Comparison of ENCODE assay signal across 7 cellular contexts in the genomic region with DNA sequence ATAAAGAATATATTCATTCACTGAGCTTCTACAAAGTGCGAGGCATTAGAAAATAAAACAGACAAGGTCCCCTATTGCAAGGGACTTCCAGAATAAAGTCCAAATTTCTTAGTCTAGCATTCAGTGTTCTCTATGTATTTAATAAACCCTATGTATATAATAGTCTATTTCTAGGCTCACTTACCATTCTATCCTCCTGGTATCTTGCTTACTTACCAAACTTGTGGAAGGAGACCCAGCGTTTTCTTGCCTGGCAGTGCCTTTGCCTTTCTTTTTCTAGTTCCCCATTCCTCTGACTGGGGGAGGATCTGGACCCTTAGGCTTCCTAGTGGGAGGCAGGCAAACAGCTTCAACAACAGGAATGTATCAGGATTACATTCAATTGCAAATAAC. TPM values are rescaled to one million over a fixed set of nuclear protein-coding genes. Genes with fewer than 3 reads are reported as not detected.
DNase-seq lines count a peak whose midpoint lies in the region; ATAC-seq and TF ChIP-seq lines count a peak whose summit lies in the region.

No MANE protein-coding gene starts in this region.

- ATAC-seq in gastroesophageal sphincter = no peak
- ATAC-seq in stimulated activated effector memory CD8-positive, alpha-beta T cell treated with anti-CD3 and anti-CD28 coated beads, Interleukin-12 subunit alpha, Interleukin-12 subunit beta, amount 100 ng/mL, for 72 hours = no peak
- no peak for ATAC-seq in activated CD4-positive, CD25-positive, alpha-beta regulatory T cell treated with anti-CD3 and anti-CD28 coated beads, Interleukin-2, amount 50 U/mL, for 24 hours

- 40 to 42% methylated on average over 2 of the region's 2 CpGs for WGBS in gastroesophageal sphincter (ENCODE audit: low coverage in 1 of 2), 2 donors

- H3K9me3 Mint-ChIP-seq in stimulated activated effector memory CD8-positive, alpha-beta T cell treated with anti-CD3 and anti-CD28 coated beads, Interleukin-12 subunit alpha, Interleukin-12 subunit beta, amount 100 ng/mL, for 72 hours = peaks cover 2% of the 10 kb centered on the region

- H3K27ac ChIP-seq in HL-60 (replicated peaks) = peak overlapping the region; percentile 65
- H3K27ac ChIP-seq in WERI-Rb-1 = peak overlapping the region; percentile 7
- H3K27ac ChIP-seq in gastroesophageal sphincter = peak overlapping the region; percentile 93 to 98 (median 96)

- peaks cover 23% of the 10 kb centered on the region for H3K36me3 Mint-ChIP-seq in stimulated activated effector memory CD8-positive, alpha-beta T cell treated with anti-CD3 and anti-CD28 coated beads, Interleukin-12 subunit alpha, Interleukin-12 subunit beta, amount 100 ng/mL, for 72 hours

- no peak for TF ChIP-seq EP300 in gastroesophageal sphincter (IDR thresholded peaks at IDR 0.05)

- H3K27ac Mint-ChIP-seq in stimulated activated effector memory CD8-positive, alpha-beta T cell treated with anti-CD3 and anti-CD28 coated beads, Interleukin-12 subunit alpha, Interleukin-12 subunit beta, amount 100 ng/mL, for 72 hours = peak overlapping the region; percentile 74

- TF ChIP-seq POLR2A in gastroesophageal sphincter (IDR thresholded peaks at IDR 0.05) = no peak

- no peaks in the 10 kb centered on the region for H3K27me3 ChIP-seq in HL-60 (ENCODE audit: insufficient read depth, poor library complexity, severe bottlenecking)
- no peaks in the 10 kb centered on the region for H3K27me3 ChIP-seq in WERI-Rb-1 (ENCODE audit: insufficient read depth, low read depth, severe bottlenecking)
- H3K27me3 ChIP-seq in gastroesophageal sphincter = no peaks in the 10 kb centered on the region

- peak overlapping the region; percentile 85 for H3K4me3 Mint-ChIP-seq in stimulated activated effector memory CD8-positive, alpha-beta T cell treated with anti-CD3 and anti-CD28 coated beads, Interleukin-12 subunit alpha, Interleukin-12 subunit beta, amount 100 ng/mL, for 72 hours

- TF ChIP-seq CTCF in HL-60 (IDR thresholded peaks at IDR 0.05; ENCODE audit: insufficient read depth, low read length) (no peak), WERI-Rb-1 (IDR thresholded peaks at IDR 0.05; ENCODE audit: low read depth, low read length) (no peak), gastroesophageal sphincter (IDR thresholded peaks at IDR 0.05) (no peak)

- H3K4me3 ChIP-seq in HL-60 (replicated peaks; ENCODE audit: insufficient read depth, low read length) (peak overlapping the region; percentile 33), WERI-Rb-1 (ENCODE audit: low read depth, low read length) (peak overlapping the region; percentile 34; the same call in 1 of the 2 replicates), gastroesophageal sphincter (peak overlapping the region; percentile 51 to 95)

- H3K4me1 ChIP-seq in gastroesophageal sphincter = peaks cover 0 to 50% (median 13%) of the 10 kb centered on the region in 3 donors

- H3K36me3 ChIP-seq in WERI-Rb-1 (no peaks in the 10 kb centered on the region; the same call in 1 of the 2 replicates), gastroesophageal sphincter (no peaks in the 10 kb centered on the region)

- DNase-seq in HL-60 (ENCODE audit: low read depth in 1 of 2, low spot score in 1 of 2) = peak in 1 of 2 experiments; percentile 18
- DNase-seq in WERI-Rb-1 = no peak
- no peak for DNase-seq in stimulated activated effector memory CD8-positive, alpha-beta T cell treated with anti-CD3 and anti-CD28 coated beads, Interleukin-12 subunit alpha, Interleukin-12 subunit beta, amount 100 ng/mL, for 72 hours (ENCODE audit: low spot score in 2 of 2)
- no peak for DNase-seq in stimulated activated CD4-positive, alpha-beta T cell treated with anti-CD3 and anti-CD28 coated beads, Interleukin-1b, Interleukin-23, amount 100 ng/mL, for 48 hours
- DNase-seq in GOT3 (lab: John Stamatoyannopoulos, UW) = no peak

- H3K4me1 Mint-ChIP-seq in stimulated activated effector memory CD8-positive, alpha-beta T cell treated with anti-CD3 and anti-CD28 coated beads, Interleukin-12 subunit alpha, Interleukin-12 subunit beta, amount 100 ng/mL, for 72 hours = peaks cover 55% of the 10 kb centered on the region

- H3K9me3 ChIP-seq in WERI-Rb-1 (ENCODE audit: severe bottlenecking) = no peaks in the 10 kb centered on the region
- H3K9me3 ChIP-seq in gastroesophageal sphincter = no peaks in the 10 kb centered on the region

RNA-seq across cellular contexts. Expression of gene RNF19B, which starts 0.6 kb away (rescaled TPM):
- total RNA-seq in gastroesophageal sphincter = 10 to 100 TPM; 19.5 to 25.2 (median 21.8) TPM

Comparison
In these comparisons a context has a peak if more than half of its experiments do, and no peak if none do; other contexts are left out.
1. H3K27ac ChIP-seq: peak in every context shown above with its lines; median percentile 96 in gastroesophageal sphincter; 65 in HL-60; 7 in WERI-Rb-1.